1 cellular context compared by ENCODE assay signal in genomic region chr1:228090613-228091081, GRCh38.
TF ChIP-seq lines count a peak whose summit lies in the region.

No MANE protein-coding gene starts in this region.

TF ChIP-seq in IMR-90, 13 proteins besides CTCF, POLR2A, EP300 and RAD21 (continued from another document):
- TF ChIP-seq BHLHE40 (IDR thresholded peaks at IDR 0.05; ENCODE audit: low read depth, low read length): no peak
- no peak for TF ChIP-seq MAZ (IDR thresholded peaks at IDR 0.05; ENCODE audit: borderline replicate concordance, low read depth, low read length)
- no peak for TF ChIP-seq FOS (IDR thresholded peaks at IDR 0.05; ENCODE audit: low read depth, low read length)
- TF ChIP-seq RCOR1 (IDR thresholded peaks at IDR 0.05; ENCODE audit: insufficient replicate concordance, low read length): no peak
- TF ChIP-seq CEBPB (IDR thresholded peaks at IDR 0.05; ENCODE audit: low read depth, low read length): no peak
- no peak for TF ChIP-seq ELK1 (IDR thresholded peaks at IDR 0.05; ENCODE audit: borderline replicate concordance, low read depth, low read length)
- TF ChIP-seq MAFK (IDR thresholded peaks at IDR 0.05; ENCODE audit: low read depth, low read length): no peak
- TF ChIP-seq CHD1 (IDR thresholded peaks at IDR 0.05; ENCODE audit: low read depth, low read length): no peak
